15 cellular contexts compared by ENCODE assay signal in the genomic region with DNA sequence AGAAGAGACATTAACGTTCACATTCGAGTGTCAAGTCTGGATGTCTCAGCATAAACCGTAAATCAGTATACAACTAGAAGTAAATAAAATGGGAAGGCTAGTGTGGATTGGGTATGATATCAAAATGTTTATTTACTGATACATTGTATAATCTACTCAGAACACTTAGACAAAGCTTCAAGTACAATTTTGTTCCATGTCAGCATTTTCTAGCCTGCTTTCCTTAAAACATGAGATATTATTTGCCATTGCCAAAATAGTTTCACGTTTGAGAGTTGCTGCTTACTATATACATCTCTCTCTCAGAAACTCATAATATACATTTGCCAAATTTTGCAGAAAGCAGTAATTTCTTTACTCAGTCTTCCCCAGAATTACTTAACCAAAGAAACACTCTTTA.
DNase-seq lines count a peak whose midpoint lies in the region; ATAC-seq and TF ChIP-seq lines count a peak whose summit lies in the region.
"Had no signal": no experiment of that assay in that cellular context is flagged by ENCODE, and none has a peak within 500 bp of the region (broad histone marks: within the 10 kb centered on the region; RNA-seq: fewer than 3 reads in every experiment).

No MANE protein-coding gene starts in this region.

- H3K36me3 ChIP-seq in GM23248 (ENCODE audit: low read depth) (no peaks in the 10 kb centered on the region), PC-3 (ENCODE audit: low read depth, low read length) (no peaks in the 10 kb centered on the region), smooth muscle cell (ENCODE audit: low read depth) (no peaks in the 10 kb centered on the region), thyroid gland (no peaks in the 10 kb centered on the region)

- H3K4me2 ChIP-seq in GM23248 (ENCODE audit: unreplicated experiment) (no peak overlapping the region), PC-3 (ENCODE audit: low read length) (peak overlapping the region; percentile 80), smooth muscle cell (no peak overlapping the region)

- no peaks in the 10 kb centered on the region for H3K9me3 ChIP-seq in GM23248 (ENCODE audit: low read depth)
- H3K9me3 ChIP-seq in PC-3 (ENCODE audit: low read length): no peaks in the 10 kb centered on the region
- H3K9me3 ChIP-seq in smooth muscle cell (replicated peaks; ENCODE audit: low read depth): no peaks in the 10 kb centered on the region
- no peaks in the 10 kb centered on the region for H3K9me3 ChIP-seq in thyroid gland

- H2AFZ ChIP-seq in GM23248: peak overlapping the region; percentile 79
- peak overlapping the region; percentile 68 for H2AFZ ChIP-seq in PC-3 (ENCODE audit: low read length)
- peak overlapping the region; percentile 17 for H2AFZ ChIP-seq in smooth muscle cell (ENCODE audit: low read depth)

- H3F3A ChIP-seq in GM23248 (ENCODE audit: insufficient read depth): peaks cover 31% of the 10 kb centered on the region
- H3F3A ChIP-seq in PC-3 (ENCODE audit: low read length, unreplicated experiment): peaks cover 23% of the 10 kb centered on the region
- H3F3A ChIP-seq in smooth muscle cell (ENCODE audit: low read depth): no peaks in the 10 kb centered on the region

- TF ChIP-seq POLR2A in thyroid gland (IDR thresholded peaks at IDR 0.05): no peak

- TF ChIP-seq CTCF in PC-3 (conservative IDR thresholded peaks at IDR 0.05; ENCODE audit: low read depth, low read length) (no peak), foreskin keratinocyte (conservative IDR thresholded peaks at IDR 0.05) (no peak), smooth muscle cell (IDR thresholded peaks at IDR 0.05; ENCODE audit: borderline replicate concordance, insufficient read depth, poor library complexity, severe bottlenecking) (no peak), thyroid gland (IDR thresholded peaks at IDR 0.05) (no peak)

- no peak overlapping the region for H3K4me3 ChIP-seq in GM23248
- H3K4me3 ChIP-seq in PC-3 (ENCODE audit: low read length): peak overlapping the region; percentile 54; the same call in 1 of the 2 replicates
- no peak overlapping the region for H3K4me3 ChIP-seq in smooth muscle cell
- H3K4me3 ChIP-seq in thyroid gland (replicated peaks in 1 of 3): no peak overlapping the region

- H3K9ac ChIP-seq in GM23248 (no peak overlapping the region), PC-3 (ENCODE audit: low read length) (peak overlapping the region; percentile 80), smooth muscle cell (ENCODE audit: low read depth) (no peak overlapping the region)

- WGBS in GM23248 (ENCODE audit: low coverage in 1 of 2, low lambda C conversion rate in 2 of 2, missing lambda C conversion rate in 2 of 2), 2 experiments: 40 to 46% methylated on average over 4 of the region's 4 CpGs
- 63% methylated on average over 4 of the region's 4 CpGs for WGBS in smooth muscle cell (ENCODE audit: low lambda C conversion rate)
- 74 to 75% methylated on average over 4 of the region's 4 CpGs for WGBS in thyroid gland, 2 donors

- DNase-seq in GM23248 (no peak), PC-3 (no peak), foreskin keratinocyte (no peak), smooth muscle cell (lab: John Stamatoyannopoulos, UW; ENCODE audit: unreplicated experiment) (no peak), GM19240 (ENCODE audit: insufficient read length, low spot score) (no peak), thyroid gland (no peak)
- DNase-seq: CD4-positive, alpha-beta memory T cell; DMS79; NCI-H1048; NCI-H146; NCI-H2081 treated with DMSO at 0.1 percent for 48 hours; NCI-H510A treated with DMSO at 0.1 percent for 48 hours; SHP77 treated with DMSO at 0.1 percent for 48 hours had no signal

- H3K79me2 ChIP-seq in GM23248 (ENCODE audit: insufficient read depth): no peaks in the 10 kb centered on the region
- H3K79me2 ChIP-seq in PC-3 (ENCODE audit: low read length): no peaks in the 10 kb centered on the region
- no peaks in the 10 kb centered on the region for H3K79me2 ChIP-seq in smooth muscle cell (ENCODE audit: low read depth)

- CTCF ChIA-PET in PC-3 (lab: Charles Lee): no interaction called here

- H4K20me1 ChIP-seq in GM23248 (ENCODE audit: insufficient read depth) (no peaks in the 10 kb centered on the region), PC-3 (ENCODE audit: low read length) (no peaks in the 10 kb centered on the region), smooth muscle cell (ENCODE audit: low read depth) (no peaks in the 10 kb centered on the region)

- H3K9me2 ChIP-seq in GM23248 (ENCODE audit: insufficient read depth) (no peaks in the 10 kb centered on the region), PC-3 (replicated peaks; ENCODE audit: low read length) (no peaks in the 10 kb centered on the region)

- POLR2A ChIA-PET in PC-3 (lab: Charles Lee; ENCODE audit: unreplicated experiment): no interaction called here

- no peaks in the 10 kb centered on the region for H3K27me3 ChIP-seq in GM23248 (replicated peaks; ENCODE audit: insufficient read depth)
- H3K27me3 ChIP-seq in PC-3 (ENCODE audit: low read length): no peaks in the 10 kb centered on the region
- H3K27me3 ChIP-seq in foreskin keratinocyte: no peaks in the 10 kb centered on the region
- H3K27me3 ChIP-seq in smooth muscle cell (ENCODE audit: low read depth): no peaks in the 10 kb centered on the region
- H3K27me3 ChIP-seq in thyroid gland: no peaks in the 10 kb centered on the region

- ATAC-seq in PC-3: no peak
- ATAC-seq in foreskin keratinocyte: no peak
- no peak for ATAC-seq in HG02798 (IDR thresholded peaks at IDR 0.05; ENCODE audit: poor library complexity, unreplicated experiment)
- ATAC-seq: HCT116 had no signal

- intact Hi-C loops in PC-3 (cut with micrococcal nuclease) (loop anchor here (2.0 to 5.0 kb wide), 3 partner anchors 137 to 227 kb away; no protein-coding TSS in a partner anchor), thyroid gland (cut with DNase I) (no loop called here)

- no TSS peak for BruUV-seq in PC-3 (replicated peaks; lab: Mats Ljungman, UMichigan)

- H3K4me1 ChIP-seq in GM23248 (ENCODE audit: insufficient read depth): peaks cover 52% of the 10 kb centered on the region
- peaks cover 60% of the 10 kb centered on the region for H3K4me1 ChIP-seq in PC-3 (ENCODE audit: insufficient read depth, low read length)
- peaks cover 31% of the 10 kb centered on the region for H3K4me1 ChIP-seq in foreskin keratinocyte
- H3K4me1 ChIP-seq in smooth muscle cell (ENCODE audit: low read depth): peaks cover 26% of the 10 kb centered on the region
- peaks cover 0 to 4% of the 10 kb centered on the region in 2 donors for H3K4me1 ChIP-seq in thyroid gland

- in situ Hi-C loops in GM23248 (cut with MboI): no loop called here

- H3K27ac ChIP-seq in GM23248 (no peak overlapping the region), PC-3 (ENCODE audit: low read length) (peak overlapping the region; percentile 94), foreskin keratinocyte (peak overlapping the region; percentile 90), smooth muscle cell (ENCODE audit: low read depth) (no peak overlapping the region), thyroid gland (no peak overlapping the region)

Comparison
In these comparisons a context has a peak if more than half of its experiments do, and no peak if none do; other contexts are left out.
1. H2AFZ ChIP-seq: peak in every context shown above with its lines; median percentile 79 in GM23248; 68 in PC-3; 17 in smooth muscle cell.
2. H3K27ac ChIP-seq: peak in PC-3 (single experiment) and foreskin keratinocyte (single experiment); none in GM23248 (single experiment), smooth muscle cell (single experiment) and thyroid gland (0 of 3).